In genomic region chr5:180540050-180540694, GRCh38 we compare ENCODE assay signal across 12 cellular contexts. TPM values are rescaled to one million over a fixed set of nuclear protein-coding genes. Genes with fewer than 3 reads are reported as not detected.
DNase-seq lines count a peak whose midpoint lies in the region; ATAC-seq, FAIRE-seq and TF ChIP-seq lines count a peak whose summit lies in the region.
"Had no signal": no experiment of that assay in that cellular context is flagged by ENCODE, and none has a peak within 500 bp of the region (broad histone marks: within the 10 kb centered on the region; RNA-seq: fewer than 3 reads in every experiment).

No MANE protein-coding gene starts in this region.

- no peaks in the 10 kb centered on the region for H3K4me1 ChIP-seq in CD4-positive, alpha-beta memory T cell (ENCODE audit: insufficient read depth, low read length)

- peak overlapping the region in 2 of 8 donors; percentile 36 to 72 for H3K4me3 Mint-ChIP-seq in CD4-positive, alpha-beta memory T cell

- intact Hi-C loops in CD4-positive, alpha-beta memory T cell (cut with micrococcal nuclease), result no loop called here
- intact Hi-C loops in left colon (cut with DNase I, micrococcal nuclease), result no loop called here

- H3K27ac Mint-ChIP-seq in CD4-positive, alpha-beta memory T cell, result peak overlapping the region in 3 of 7 donors; percentile 37 to 64 (median 59)

- H3K36me3 ChIP-seq in CD4-positive, alpha-beta memory T cell (ENCODE audit: insufficient read depth, low read length), result peaks cover 7% of the 10 kb centered on the region

- H3K9me3 ChIP-seq in CD4-positive, alpha-beta memory T cell (ENCODE audit: control insufficient read depth in 1 of 2, low read length in 2 of 2), result no peaks in the 10 kb centered on the region

- ATAC-seq in GM19324 (IDR thresholded peaks at IDR 0.05; ENCODE audit: low FRiP score, unreplicated experiment), result peak; percentile 46
- peak; percentile 85 for ATAC-seq in HG02852 (IDR thresholded peaks at IDR 0.05; ENCODE audit: unreplicated experiment)
- peak; percentile 91 for ATAC-seq in HG03565 (IDR thresholded peaks at IDR 0.05; ENCODE audit: unreplicated experiment)
- no peak for ATAC-seq in left colon
- ATAC-seq: SK-N-SH treated with all-trans-retinoic acid at 6 μM for 48 hours had no signal

- H3K4me3 ChIP-seq in CD4-positive, alpha-beta memory T cell (ENCODE audit: low read length in 2 of 2), result no peak overlapping the region

- TF ChIP-seq POLR2A in GM12891 (IDR thresholded peaks at IDR 0.05; ENCODE audit: low read depth, low read length), result no peak

- H3K36me3 Mint-ChIP-seq in CD4-positive, alpha-beta memory T cell, result peaks cover 41 to 55% of the 10 kb centered on the region in 2 donors

- no peaks in the 10 kb centered on the region for H3K27me3 ChIP-seq in CD4-positive, alpha-beta memory T cell (ENCODE audit: insufficient read depth, low read length)

- POLR2A ChIA-PET in CD4-positive, alpha-beta memory T cell (lab: Charles Lee; ENCODE audit: partially characterized antibody), result no interaction called here

- H3K27me3 Mint-ChIP-seq in CD4-positive, alpha-beta memory T cell, result no peaks in the 10 kb centered on the region

- peaks cover 0 to 2% (median 0%) of the 10 kb centered on the region in 8 donors for H3K9me3 Mint-ChIP-seq in CD4-positive, alpha-beta memory T cell

- CTCF ChIA-PET in CD4-positive, alpha-beta memory T cell (lab: Charles Lee; ENCODE audit: partially characterized antibody), result no interaction called here

- DNase-seq in GM12891 (ENCODE audit: insufficient read length, low spot score) (no peak), NCI-H146 treated with DMSO at 0.1 percent for 48 hours (lab: John Stamatoyannopoulos, UW; ENCODE audit: unreplicated experiment) (no peak), left colon (no peak)
- DNase-seq in CD4-positive, alpha-beta memory T cell, result no peak
- no peak for DNase-seq in activated effector memory CD4-positive, alpha-beta T cell treated with anti-CD3 and anti-CD28 coated beads, Interleukin-2, amount 50 U/mL, for 16 hours
- DNase-seq: anterior cingulate cortex, NCI-H82 had no signal

- FAIRE-seq in GM12891 (lab: Jason Lieb, UNC), result peak; percentile 71
- FAIRE-seq: G401.6 had no signal

- peaks cover 11 to 31% (median 20%) of the 10 kb centered on the region in 4 donors for H3K4me1 Mint-ChIP-seq in CD4-positive, alpha-beta memory T cell

- no peak overlapping the region for H3K27ac ChIP-seq in CD4-positive, alpha-beta memory T cell (ENCODE audit: low read depth, low read length)

TF ChIP-seq in GM12891, 5 proteins besides CTCF, POLR2A, EP300 and RAD21:
- TF ChIP-seq PAX5 (IDR thresholded peaks at IDR 0.05; ENCODE audit: insufficient read depth, low read length, severe bottlenecking) (no peak), SPI1 (IDR thresholded peaks at IDR 0.05; ENCODE audit: low read depth, low read length) (0 out of 2 replicates have a peak, but pooled peaks have one; percentile 7)

RNA-seq across cellular contexts. Expression of gene CNOT6, which starts 46.0 kb away (rescaled TPM):
- polyA plus RNA-seq in GM12891 (2012; ENCODE audit: low read depth, missing spikeins), result 6.2 TPM
- 10 to 100 TPM; 30.1 to 37.8 TPM for total RNA-seq in CD4-positive, alpha-beta memory T cell
- polyA plus RNA-seq in CD4-positive, alpha-beta memory T cell, result 1 to 10 TPM; 3.9 to 9.2 TPM
- total RNA-seq in left colon, result 10 to 100 TPM; 24.8 to 25.2 TPM

RNA-seq across cellular contexts. Expression of gene SCGB3A1, which starts 51.1 kb away (rescaled TPM):
- not detected for polyA plus RNA-seq in GM12891 (2012; ENCODE audit: low read depth, missing spikeins)
- not detected for total RNA-seq in CD4-positive, alpha-beta memory T cell
- polyA plus RNA-seq in CD4-positive, alpha-beta memory T cell, result not detected
- not detected for total RNA-seq in left colon
